Comparison of ENCODE assay signal across 14 cellular contexts in genomic region chr6:166772518-166772917, GRCh38.
DNase-seq lines count a peak whose midpoint lies in the region; ATAC-seq and TF ChIP-seq lines count a peak whose summit lies in the region.
"Had no signal": no experiment of that assay in that cellular context is flagged by ENCODE, and none has a peak within 500 bp of the region (broad histone marks: within the 10 kb centered on the region; RNA-seq: fewer than 3 reads in every experiment).

No MANE protein-coding gene starts in this region.

- H3K4me1 ChIP-seq in DOHH2 (ENCODE audit: control insufficient read depth, low read length), result no peaks in the 10 kb centered on the region
- no peaks in the 10 kb centered on the region for H3K4me1 ChIP-seq in upper lobe of right lung

- H3K9me3 ChIP-seq in DOHH2 (ENCODE audit: control insufficient read depth, insufficient read depth, low read length) (no peaks in the 10 kb centered on the region), upper lobe of right lung (no peaks in the 10 kb centered on the region)

- H3K36me3 ChIP-seq in DOHH2 (ENCODE audit: control insufficient read depth, low read length) (no peaks in the 10 kb centered on the region), H7 (replicated peaks; ENCODE audit: control insufficient read depth, insufficient read depth, low read length) (no peaks in the 10 kb centered on the region), kidney epithelial cell (ENCODE audit: control insufficient read depth, insufficient read depth, low read length) (no peaks in the 10 kb centered on the region), upper lobe of right lung (no peaks in the 10 kb centered on the region)

- H3K27me3 ChIP-seq in DOHH2 (ENCODE audit: control insufficient read depth, low read length) (peaks cover 10% of the 10 kb centered on the region), H7 (ENCODE audit: control insufficient read depth, insufficient read depth, low read length) (no peaks in the 10 kb centered on the region), kidney epithelial cell (ENCODE audit: control insufficient read depth, insufficient read depth, low read length) (peaks cover 3% of the 10 kb centered on the region), upper lobe of right lung (no peaks in the 10 kb centered on the region)

- peak; percentile 77 for DNase-seq in H7
- peak; percentile 65 for DNase-seq in WTC11 (ENCODE audit: low spot score)
- no peak for DNase-seq in kidney epithelial cell (ENCODE audit: low read depth)
- DNase-seq in H4 (ENCODE audit: low spot score), result no peak
- no peak for DNase-seq in upper lobe of right lung
- no peak for DNase-seq in medulla oblongata (ENCODE audit: extremely low spot score)
- DNase-seq: activated CD4-positive, alpha-beta T cell treated with anti-CD3 and anti-CD28 coated beads for 48 hours; anterior cingulate cortex; COR-L47; effector memory CD8-positive, alpha-beta T cell; glutamatergic neuron; NCI-H1436 had no signal

- CTCF ChIA-PET in WTC11 (lab: Charles Lee), result interaction anchor here (0.6 to 4.9 kb wide), 30 partner anchors 9 to 370 kb away, joined by 3 to 44 read pairs (median 4); partner anchors contain the start of genes CCR6 and CEP43

- ATAC-seq in WTC11, result peak; percentile 74
- ATAC-seq in upper lobe of right lung, result no peak
- ATAC-seq: effector memory CD8-positive, alpha-beta T cell had no signal

- no peak overlapping the region for H3K4me2 ChIP-seq in DOHH2 (ENCODE audit: low read length)

- no peak overlapping the region for H3K4me3 Mint-ChIP-seq in WTC11
- H3K4me3 Mint-ChIP-seq: effector memory CD8-positive, alpha-beta T cell; nephron had no signal

- H3K36me3 Mint-ChIP-seq in WTC11, result no peaks in the 10 kb centered on the region

- POLR2A ChIA-PET in WTC11 (lab: Charles Lee), result interaction anchor here (0.6 kb wide), 1 partner anchor 90 kb away, joined by 3 read pairs; no protein-coding TSS in a partner anchor

- TF ChIP-seq CTCF in DOHH2 (IDR thresholded peaks at IDR 0.05; ENCODE audit: low read depth, low read length, poor library complexity, severe bottlenecking) (peak; percentile 62), WTC11 (IDR thresholded peaks at IDR 0.05) (peak; percentile 35; the same call in 1 of the 2 replicates), kidney epithelial cell (IDR thresholded peaks at IDR 0.05; ENCODE audit: insufficient read depth, low read length, poor library complexity, severe bottlenecking) (peak; percentile 19), upper lobe of right lung (IDR thresholded peaks at IDR 0.05) (no peak)

- H3F3A ChIP-seq in DOHH2 (ENCODE audit: control insufficient read depth, insufficient read depth), result no peaks in the 10 kb centered on the region

- H3K27ac Mint-ChIP-seq in WTC11, result no peak overlapping the region
- H3K27ac Mint-ChIP-seq: effector memory CD8-positive, alpha-beta T cell; nephron had no signal

- peaks cover 34% of the 10 kb centered on the region for H3K4me1 Mint-ChIP-seq in WTC11
- H3K4me1 Mint-ChIP-seq: nephron had no signal

- no peaks in the 10 kb centered on the region for H3K9me3 Mint-ChIP-seq in WTC11
- H3K9me3 Mint-ChIP-seq: effector memory CD8-positive, alpha-beta T cell; nephron had no signal

- no peaks in the 10 kb centered on the region for H3K9me2 ChIP-seq in DOHH2 (replicated peaks; ENCODE audit: control insufficient read depth, low read length)

- H3K79me2 ChIP-seq in DOHH2 (ENCODE audit: control insufficient read depth, low read length), result no peaks in the 10 kb centered on the region

- H3K4me3 ChIP-seq in DOHH2 (ENCODE audit: low read length) (no peak overlapping the region), H7 (ENCODE audit: insufficient read depth, low read depth, low read length) (no peak overlapping the region), kidney epithelial cell (ENCODE audit: low read depth, low read length) (no peak overlapping the region), upper lobe of right lung (no peak overlapping the region)

- intact Hi-C loops in upper lobe of right lung (cut with DNase I), result no loop called here

- no peaks in the 10 kb centered on the region for H4K20me1 ChIP-seq in DOHH2 (ENCODE audit: control insufficient read depth, insufficient read depth, low read depth, low read length)

- H3K27ac ChIP-seq in DOHH2 (ENCODE audit: low read depth, low read length), result no peak overlapping the region
- no peak overlapping the region for H3K27ac ChIP-seq in upper lobe of right lung

- H3K27me3 Mint-ChIP-seq in WTC11 (ENCODE audit: low read depth), result peaks cover 3% of the 10 kb centered on the region; the same call in 1 of the 2 replicates

TF ChIP-seq in WTC11, 78 proteins besides CTCF, POLR2A, EP300 and RAD21:
- no peak for TF ChIP-seq SP1 (CRISPR knock-in tag; conservative IDR thresholded peaks at IDR 0.05)
- TF ChIP-seq ATF6 (CRISPR knock-in tag; IDR thresholded peaks at IDR 0.05), result no peak
- no peak for TF ChIP-seq AR (CRISPR knock-in tag; IDR thresholded peaks at IDR 0.05)
- no peak for TF ChIP-seq ZNF671 (CRISPR knock-in tag; IDR thresholded peaks at IDR 0.05)
- TF ChIP-seq, protein P1, sequence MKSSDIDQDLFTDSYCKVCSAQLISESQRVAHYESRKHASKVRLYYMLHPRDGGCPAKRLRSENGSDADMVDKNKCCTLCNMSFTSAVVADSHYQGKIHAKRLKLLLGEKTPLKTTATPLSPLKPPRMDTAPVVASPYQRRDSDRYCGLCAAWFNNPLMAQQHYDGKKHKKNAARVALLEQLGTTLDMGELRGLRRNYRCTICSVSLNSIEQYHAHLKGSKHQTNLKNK (CRISPR knock-in tag; IDR thresholded peaks at IDR 0.05), result no peak

Comparison
In these comparisons a context has a peak if more than half of its experiments do, and no peak if none do; other contexts are left out.
1. DNase-seq: peak in H7 (single experiment) and WTC11 (single experiment); none in kidney epithelial cell (single experiment), H4 (single experiment), upper lobe of right lung (single experiment) and medulla oblongata (single experiment).